In the genomic region with DNA sequence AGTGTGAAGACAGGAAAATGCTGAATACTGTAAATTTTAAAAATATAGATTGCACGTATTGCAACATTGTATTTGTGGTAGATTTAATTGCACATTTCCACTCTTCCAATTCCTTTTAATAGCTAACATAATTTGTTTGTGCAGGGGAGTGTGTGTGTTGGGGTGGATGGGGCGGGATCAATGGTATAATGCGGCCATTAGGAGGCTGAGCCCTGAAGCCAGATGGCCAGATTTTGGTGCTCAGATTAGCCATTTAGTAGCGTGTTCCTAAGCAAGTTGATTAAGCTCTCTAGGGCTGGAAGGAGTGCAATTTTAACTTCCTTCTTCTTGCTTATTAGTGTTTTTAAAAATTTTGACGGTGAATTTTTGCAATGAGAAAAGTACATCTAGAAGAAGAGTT, we compare ENCODE assay signal across 17 cellular contexts.
"Had no signal": no experiment of that assay in that cellular context is flagged by ENCODE, and none has a peak within 500 bp of the region (broad histone marks: within the 10 kb centered on the region; RNA-seq: fewer than 3 reads in every experiment).

No MANE protein-coding gene starts in this region.

- DNase-seq: Kasumi-1, MM.1S, NCI-H1092 treated with DMSO at 0.1 percent for 48 hours, NCI-H1436, NCI-H187, NCI-H2029, NCI-H2081 treated with DMSO at 0.1 percent for 48 hours, NCI-H2171, NCI-H226, NCI-H446, NCI-H510A treated with DMSO at 0.1 percent for 48 hours, NCI-H69, Right ventricle myocardium superior, RPMI8226, SIG-M5, T-helper 1 cell had no signal

- ATAC-seq: K562 had no signal
